Comparison of ENCODE assay signal across 14 cellular contexts in genomic region chr5:33408816-33409215, GRCh38.
"Had no signal": no experiment of that assay in that cellular context is flagged by ENCODE, and none has a peak within 500 bp of the region (broad histone marks: within the 10 kb centered on the region; RNA-seq: fewer than 3 reads in every experiment).

No MANE protein-coding gene starts in this region.

- DNase-seq: activated CD4-positive, alpha-beta T cell treated with anti-CD3 and anti-CD28 coated beads, Interleukin-2, amount 50 U/mL, for 1 hour; activated CD4-positive, CD25-positive, alpha-beta regulatory T cell; activated naive CD4-positive, alpha-beta T cell treated with anti-CD3 and anti-CD28 coated beads, Interleukin-2, amount 50 U/mL, for 16 hours; activated T-cell treated with anti-CD3 and anti-CD28 coated beads for 4 hours; amniotic stem cell; brain microvascular endothelial cell; hippocampal formation; retina; T-helper 17 cell had no signal

- ATAC-seq: esophagus mucosa, T-helper 17 cell had no signal

- H3K27ac Mint-ChIP-seq: activated T-helper 2 cell treated with anti-CD3 and anti-CD28 coated beads, Interferon-gamma antibody, Interleukin-2, Interleukin-4, amounts not matched to agents 10 μg/mL and 5 μg/mL and 100 μg/mL, durations not matched to agents 14 hours and 24 hours and 36 hours; T-helper 17 cell had no signal

- H2AFZ ChIP-seq: parathyroid adenoma had no signal

- H3K27me3 ChIP-seq: brain microvascular endothelial cell, tibial nerve had no signal

- H3K9me3 ChIP-seq: tibial nerve had no signal

- H3K79me2 ChIP-seq: parathyroid adenoma had no signal

- H3K4me3 Mint-ChIP-seq: T-helper 17 cell had no signal

- H3K4me1 Mint-ChIP-seq: T-helper 17 cell had no signal

- H3K36me3 ChIP-seq: brain microvascular endothelial cell, tibial nerve had no signal

- H3K4me3 ChIP-seq: skin epidermis, tibial nerve had no signal

- H3K27ac ChIP-seq: brain microvascular endothelial cell, parathyroid adenoma, skin epidermis, tibial nerve had no signal

- H3K4me1 ChIP-seq: parathyroid adenoma, tibial nerve had no signal

- H3K9me3 Mint-ChIP-seq: activated T-helper 2 cell treated with anti-CD3 and anti-CD28 coated beads, Interferon-gamma antibody, Interleukin-2, Interleukin-4, amounts not matched to agents 10 μg/mL and 5 μg/mL and 100 μg/mL, durations not matched to agents 14 hours and 24 hours and 36 hours had no signal
